In genomic region chr17:47650525-47651522, GRCh38 we compare ENCODE assay signal across 8 cellular contexts. TPM values are rescaled to one million over a fixed set of nuclear protein-coding genes. Genes with fewer than 3 reads are reported as not detected.
A peak's percentile ranks its signal among the peaks of the same experiment; 100 is the strongest.
DNase-seq lines count a peak whose midpoint lies in the region; ATAC-seq and TF ChIP-seq lines count a peak whose summit lies in the region.

No MANE protein-coding gene starts in this region.

- DNase-seq in GM13977 (ENCODE audit: low spot score) = peak; percentile 92
- peak; percentile 93 to 98 for DNase-seq in NCI-H1930 (lab: John Stamatoyannopoulos, UW)
- DNase-seq in T-helper 9 cell = peak; percentile 84
- DNase-seq in astrocyte of the hippocampus (ENCODE audit: low read depth, low spot score) = peak; percentile 98
- peak; percentile 92 to 94 for DNase-seq in hippocampal formation (lab: John Stamatoyannopoulos, UW)
- peak; percentile 81 for DNase-seq in renal cortical epithelial cell (ENCODE audit: low read depth)
- peak; percentile 98 for DNase-seq in aorta

- H3K36me3 ChIP-seq in aorta (ENCODE audit: control insufficient read depth in 1 of 2, insufficient read depth in 2 of 2, low read length in 1 of 2) = peaks cover 0 to 5% of the 10 kb centered on the region in 2 donors

- H3K27me3 ChIP-seq in aorta (ENCODE audit: control insufficient read depth in 1 of 2, insufficient read depth in 2 of 2, low read length in 1 of 2) = no peaks in the 10 kb centered on the region

- ATAC-seq in HG02938 (IDR thresholded peaks at IDR 0.05; ENCODE audit: unreplicated experiment) (peak; percentile 42), aorta (ENCODE audit: low FRiP score) (peak; percentile 91)

- H3K4me1 ChIP-seq in aorta (ENCODE audit: control insufficient read depth in 1 of 2, insufficient read depth in 2 of 2, low read length in 2 of 2) = no peaks in the 10 kb centered on the region

- no peaks in the 10 kb centered on the region for H3K9me3 ChIP-seq in aorta (ENCODE audit: control insufficient read depth, low read length)

- intact Hi-C loops in aorta (cut with DNase I) = no loop called here

- H3K27ac ChIP-seq in aorta (ENCODE audit: low read depth in 1 of 2, low read length in 2 of 2) = no peak overlapping the region

- in situ Hi-C loops in GM13977 (cut with MboI; ENCODE audit: low pct_unique_long_range_greater_than_20kb, low sequenced_read_pairs, unreplicated experiment) = no loop called here

- peak overlapping the region; percentile 87 to 93 for H3K4me3 ChIP-seq in aorta (ENCODE audit: low read length in 2 of 2)

- no peak for TF ChIP-seq CTCF in GM13977 (IDR thresholded peaks at IDR 0.05; ENCODE audit: extremely low read depth, insufficient read depth, missing control alignments)

- 1% methylated on average over 18 to 39 of the region's 39 CpGs for WGBS in aorta, 2 donors

RNA-seq across cellular contexts. Expression of gene KPNB1, which starts 1.1 kb away (rescaled TPM):
- total RNA-seq in renal cortical epithelial cell = 421 and 446 TPM in 2 replicates
- total RNA-seq in aorta = 100 to 1,000 TPM; 171 to 202 TPM
- 10 to 100 TPM; 39.4 to 58.9 TPM for polyA plus RNA-seq in aorta

RNA-seq across cellular contexts. Expression of gene TBKBP1, which starts 43.1 kb away (rescaled TPM):
- total RNA-seq in renal cortical epithelial cell = 4.3 and 10.7 TPM in 2 replicates
- 10 to 100 TPM; 13.2 to 20.2 TPM for total RNA-seq in aorta
- 10 to 100 TPM in 1 of 2 donors, 1 to 10 TPM in 1; 9.3 to 16.2 TPM for polyA plus RNA-seq in aorta
